8 cellular contexts compared by ENCODE assay signal in genomic region chr14:74302634-74303569, GRCh38. TPM values are rescaled to one million over a fixed set of nuclear protein-coding genes. Genes with fewer than 3 reads are reported as not detected.
DNase-seq lines count a peak whose midpoint lies in the region; FAIRE-seq and TF ChIP-seq lines count a peak whose summit lies in the region.

TSS of gene ABCD4 (minus strand) at chr14:74302934. CDS start at chr14:74302912, 22 bp downstream.

- H3K27ac Mint-ChIP-seq in neural crest cell (ENCODE audit: unreplicated experiment): peak within 1 kb of the TSS; percentile 63

- peak within 1 kb of the TSS; percentile 86 for H3K4me3 ChIP-seq in H7 (ENCODE audit: insufficient read depth, low read depth, low read length)
- H3K4me3 ChIP-seq in Loucy (ENCODE audit: low read length, poor library complexity, severe bottlenecking): peak within 1 kb of the TSS; percentile 84
- H3K4me3 ChIP-seq in stomach smooth muscle (ENCODE audit: low read length in 2 of 2): peak within 1 kb of the TSS; percentile 82 to 90

- peak within 1 kb of the TSS; percentile 98 for H2AFZ ChIP-seq in Loucy (ENCODE audit: low read length)

- H3K27ac ChIP-seq in stomach smooth muscle (ENCODE audit: low read length): peak within 1 kb of the TSS; percentile 76

- peaks cover 7% of the 10 kb centered on the region for H3K36me3 Mint-ChIP-seq in neural crest cell (ENCODE audit: low read depth)

- peaks cover 13% of the 10 kb centered on the region for H3K36me3 ChIP-seq in H7 (replicated peaks; ENCODE audit: control insufficient read depth, insufficient read depth, low read length)
- H3K36me3 ChIP-seq in Loucy (ENCODE audit: insufficient read depth, low read length): peaks cover under 1% of the 10 kb centered on the region; the same call in 1 of the 2 replicates
- peaks cover 4 to 12% of the 10 kb centered on the region in 2 donors for H3K36me3 ChIP-seq in stomach smooth muscle (ENCODE audit: control insufficient read depth in 2 of 2, insufficient read depth in 2 of 2, low read length in 2 of 2)

- H3K9me3 ChIP-seq in Loucy (ENCODE audit: insufficient read depth, low read depth, low read length) (no peaks in the 10 kb centered on the region), stomach smooth muscle (ENCODE audit: control insufficient read depth in 2 of 2, low read length in 2 of 2) (no peaks in the 10 kb centered on the region)

- peaks cover 29% of the 10 kb centered on the region for H3K4me1 Mint-ChIP-seq in neural crest cell

- peaks cover 47% of the 10 kb centered on the region for H3K79me2 ChIP-seq in Loucy (ENCODE audit: insufficient read depth, low read length)

- H3K9me2 ChIP-seq in Loucy (replicated peaks; ENCODE audit: low read depth, low read length): no peaks in the 10 kb centered on the region

- peak within 1 kb of the TSS; percentile 85 for H3K4me2 ChIP-seq in Loucy (ENCODE audit: low read depth, low read length, poor library complexity, severe bottlenecking)

- DNase-seq in H7 (peak; percentile 95), SHP77 treated with DMSO at 0.1 percent for 48 hours (lab: John Stamatoyannopoulos, UW) (peak; percentile 93), fibroblast of the conjunctiva (ENCODE audit: low read depth) (peak; percentile 78), neural crest cell (ENCODE audit: low read depth, low spot score) (peak; percentile 94)
- DNase-seq in activated effector memory CD4-positive, alpha-beta T cell treated with anti-CD3 and anti-CD28 coated beads, Interleukin-2, amount 50 U/mL, for 16 hours: peak; percentile 94

- H3K4me1 ChIP-seq in Loucy (ENCODE audit: insufficient read depth, low read length, poor library complexity, severe bottlenecking) (peaks cover 22% of the 10 kb centered on the region), stomach smooth muscle (ENCODE audit: control insufficient read depth, insufficient read depth, low read length) (peaks cover 15% of the 10 kb centered on the region)

- H3K4me3 Mint-ChIP-seq in neural crest cell: peak within 1 kb of the TSS; percentile 98

- H3K27me3 Mint-ChIP-seq in neural crest cell (ENCODE audit: low read depth): no peaks in the 10 kb centered on the region

- H3K9ac ChIP-seq in Loucy (ENCODE audit: low read depth, low read length, poor library complexity, severe bottlenecking) (peak within 1 kb of the TSS; percentile 83), stomach smooth muscle (ENCODE audit: low read length in 2 of 2) (peak within 1 kb of the TSS; percentile 80 to 84)

- H3K9me3 Mint-ChIP-seq in neural crest cell: no peaks in the 10 kb centered on the region

- H4K20me1 ChIP-seq in Loucy (ENCODE audit: insufficient read depth, low read length, poor library complexity, severe bottlenecking): peaks cover 14% of the 10 kb centered on the region

- H3F3A ChIP-seq in Loucy (ENCODE audit: low read depth): no peaks in the 10 kb centered on the region

- peak; percentile 95 for FAIRE-seq in G401.6 (lab: Jason Lieb, UNC)

- peak; percentile 72 for TF ChIP-seq CTCF in Loucy (conservative IDR thresholded peaks at IDR 0.05; ENCODE audit: low read length)
- peak; percentile 61 for TF ChIP-seq CTCF in neural crest cell (conservative IDR thresholded peaks at IDR 0.05)

- H3K27me3 ChIP-seq in H7 (ENCODE audit: control insufficient read depth, insufficient read depth, low read length) (no peaks in the 10 kb centered on the region), Loucy (ENCODE audit: insufficient read depth, low read length, poor library complexity, severe bottlenecking) (no peaks in the 10 kb centered on the region), stomach smooth muscle (ENCODE audit: control insufficient read depth in 1 of 2, insufficient read depth in 2 of 2, low read length in 2 of 2) (no peaks in the 10 kb centered on the region)

RNA-seq across cellular contexts. Expression of gene ABCD4, which starts in this region (rescaled TPM):
- total RNA-seq in H7 (2014; rRNA removed; shearing (Covaris generic)): 57.4 and 68.6 TPM in 2 replicates
- 98.8 TPM in 2 replicates for total RNA-seq in neural crest cell

Comparison
In these comparisons a context has a peak if more than half of its experiments do, and no peak if none do; other contexts are left out.
1. Peak in every context shown above with its lines: DNase-seq, H3K4me3 ChIP-seq and H3K27ac ChIP-seq.